Comparison of ENCODE assay signal across 8 cellular contexts in genomic region chrX:153818571-153819397, GRCh38. TPM values are rescaled to one million over a fixed set of nuclear protein-coding genes. Genes with fewer than 3 reads are reported as not detected.
DNase-seq lines count a peak whose midpoint lies in the region; ATAC-seq lines count a peak whose summit lies in the region.

No MANE protein-coding gene starts in this region.

- H3K9me3 ChIP-seq in SJSA1 (replicated peaks) (no peaks in the 10 kb centered on the region), adipocyte (ENCODE audit: control insufficient read depth, low read length) (no peaks in the 10 kb centered on the region), iPS-18c (ENCODE audit: control insufficient read depth, insufficient read depth, low read length) (peaks cover 9% of the 10 kb centered on the region)

- H3K36me3 ChIP-seq in SJSA1 (no peaks in the 10 kb centered on the region), adipocyte (ENCODE audit: control insufficient read depth, insufficient read depth, low read length, severe bottlenecking) (no peaks in the 10 kb centered on the region)

- H3K9ac ChIP-seq in adipocyte (ENCODE audit: low read length) = no peak overlapping the region

- H3K27ac ChIP-seq in SJSA1 = no peak overlapping the region

- ATAC-seq in HG02610 (IDR thresholded peaks at IDR 0.05; ENCODE audit: unreplicated experiment) = no peak

- peak overlapping the region; percentile 12; the same call in 1 of the 2 replicates for H3K4me3 ChIP-seq in SJSA1
- H3K4me3 ChIP-seq in adipocyte (ENCODE audit: low read length) = peak overlapping the region; percentile 41
- peak overlapping the region; percentile 46 for H3K4me3 ChIP-seq in iPS-18c (ENCODE audit: insufficient read depth, low read depth, low read length)

- no peaks in the 10 kb centered on the region for H3K27me3 ChIP-seq in SJSA1 (replicated peaks)
- peaks cover 46% of the 10 kb centered on the region for H3K27me3 ChIP-seq in adipocyte (replicated peaks; ENCODE audit: control insufficient read depth, insufficient read depth, low read length)

- peaks cover 5% of the 10 kb centered on the region; the same call in 1 of the 2 replicates for H3K4me1 ChIP-seq in SJSA1 (replicated peaks)
- no peaks in the 10 kb centered on the region for H3K4me1 ChIP-seq in adipocyte (ENCODE audit: control insufficient read depth, insufficient read depth, low read length)

- DNase-seq in NCI-H146 (lab: John Stamatoyannopoulos, UW) (peak; percentile 50), NCI-H146 treated with DMSO at 0.1 percent for 48 hours (lab: John Stamatoyannopoulos, UW; ENCODE audit: unreplicated experiment) (no peak), SJSA1 (ENCODE audit: low read depth in 1 of 2, low spot score in 2 of 2) (no peak), adipocyte (ENCODE audit: low read depth) (peak; percentile 58), occipital lobe (lab: John Stamatoyannopoulos, UW) (no peak)
- DNase-seq in stimulated activated CD4-positive, alpha-beta T cell treated with anti-CD3 and anti-CD28 coated beads, Interleukin-1b, Interleukin-23, amount 100 ng/mL, for 4 hours (ENCODE audit: low read depth in 2 of 2) = peak; percentile 23 to 54

RNA-seq across cellular contexts. Expression of gene PDZD4, which starts 11.6 kb away (rescaled TPM):
- 0.09 and 0.79 TPM in 2 replicates for total RNA-seq in SJSA1 (2014; rRNA removed; shearing (Covaris generic))
- 148 TPM for total RNA-seq in occipital lobe

RNA-seq across cellular contexts. Expression of gene SSR4, which starts 24.3 kb away (rescaled TPM):
- 139 and 225 TPM in 2 replicates for total RNA-seq in SJSA1 (2014; rRNA removed; shearing (Covaris generic))
- 78.9 TPM for total RNA-seq in occipital lobe

RNA-seq across cellular contexts. Expression of gene IDH3G, which starts 24.6 kb away (rescaled TPM):
- total RNA-seq in SJSA1 (2014; rRNA removed; shearing (Covaris generic)) = 51.0 and 80.1 TPM in 2 replicates
- total RNA-seq in occipital lobe = 29.0 TPM

RNA-seq across cellular contexts. Expression of gene SRPK3, which starts 37.9 kb away (rescaled TPM):
- total RNA-seq in SJSA1 (2014; rRNA removed; shearing (Covaris generic)) = not detected in 2 replicates
- total RNA-seq in occipital lobe = 0.16 TPM

RNA-seq across cellular contexts. Expression of gene PLXNB3, which starts 54.7 kb away (rescaled TPM):
- 0.03 and 1.3 TPM in 2 replicates for total RNA-seq in SJSA1 (2014; rRNA removed; shearing (Covaris generic))
- total RNA-seq in occipital lobe = 0.47 TPM

Comparison
In these comparisons a context has a peak if more than half of its experiments do, and no peak if none do; other contexts are left out.
1. DNase-seq: peak in NCI-H146 (single experiment), adipocyte (single experiment) and stimulated activated CD4-positive, alpha-beta T cell treated with anti-CD3 and anti-CD28 coated beads, Interleukin-1b, Interleukin-23, amount 100 ng/mL, for 4 hours (2 of 2); none in NCI-H146 treated with DMSO at 0.1 percent for 48 hours (single experiment), SJSA1 (0 of 2) and occipital lobe (single experiment).
2. RNA of gene PDZD4, which starts 11.6 kb away (total RNA-seq): 148 TPM in occipital lobe (single experiment); 0.09 to 0.79 TPM in SJSA1; every median in the first group is over 10 times any median in the second.
3. Peak in every context shown above with its lines, with median percentiles within 50 percentile points of each other: H3K4me3 ChIP-seq.